Comparison of ENCODE assay signal across 27 cellular contexts in the genomic region with DNA sequence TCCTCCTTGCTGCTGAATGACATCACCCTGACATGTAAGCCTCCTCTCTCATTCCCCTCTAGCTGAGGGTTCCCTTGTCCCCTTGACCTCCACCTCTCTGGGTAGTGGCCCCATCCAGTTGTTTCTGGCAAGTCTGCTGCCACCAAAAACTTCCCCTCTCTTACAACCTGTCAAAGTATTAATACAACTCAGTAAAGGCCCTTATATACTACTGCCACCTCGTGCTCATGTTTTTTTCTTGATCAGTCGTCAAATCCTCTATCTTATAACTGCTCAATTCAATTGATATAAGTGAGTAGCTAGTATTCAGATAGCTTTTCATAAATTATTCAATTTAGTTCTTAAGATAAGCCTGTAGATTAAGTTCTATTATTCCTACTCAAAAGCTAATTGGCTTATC.
A peak's percentile ranks its signal among the peaks of the same experiment; 100 is the strongest.
DNase-seq lines count a peak whose midpoint lies in the region; ATAC-seq and TF ChIP-seq lines count a peak whose summit lies in the region.
"Had no signal": no experiment of that assay in that cellular context is flagged by ENCODE, and none has a peak within 500 bp of the region (broad histone marks: within the 10 kb centered on the region; RNA-seq: fewer than 3 reads in every experiment).

No MANE protein-coding gene starts in this region.

- peak; percentile 24 for TF ChIP-seq CTCF in GM13977 (IDR thresholded peaks at IDR 0.05; ENCODE audit: extremely low read depth, insufficient read depth, missing control alignments)
- TF ChIP-seq CTCF in OCI-LY3 (IDR thresholded peaks at IDR 0.05; ENCODE audit: low read depth, low read length) = peak; percentile 73
- TF ChIP-seq CTCF in RWPE1 (conservative IDR thresholded peaks at IDR 0.05; ENCODE audit: low read depth) = no peak

- no peak overlapping the region for H3K9ac ChIP-seq in OCI-LY3 (ENCODE audit: low read length)
- H3K9ac ChIP-seq: KMS-11 had no signal

- no peaks in the 10 kb centered on the region for H3K4me1 Mint-ChIP-seq in activated naive CD8-positive, alpha-beta T cell treated with anti-CD3 and anti-CD28 coated beads for 36 hours
- H3K4me1 Mint-ChIP-seq: activated CD4-positive, alpha-beta memory T cell treated with anti-CD3 and anti-CD28 coated beads, Interleukin-2, amount 10 ng/mL, durations not matched to agents 7 days and 5 days; activated naive CD8-positive, alpha-beta T cell treated with anti-CD3 and anti-CD28 coated beads, Interleukin-2, amount 10 ng/mL, durations not matched to agents 7 days and 5 days; nephron had no signal

- H3K27ac ChIP-seq in OCI-LY3 (ENCODE audit: low read length) (no peak overlapping the region), urinary bladder (ENCODE audit: low read depth) (peak overlapping the region; percentile 38), RWPE1 (no peak overlapping the region)
- H3K27ac ChIP-seq: gastroesophageal sphincter, KMS-11, ovary, thoracic aorta had no signal

- H3K4me3 ChIP-seq in OCI-LY3 (ENCODE audit: low read length) (no peak overlapping the region), urinary bladder (ENCODE audit: low read depth, low read length) (no peak overlapping the region)
- H3K4me3 ChIP-seq: gastroesophageal sphincter, ovary, thoracic aorta had no signal

- H3K9me3 Mint-ChIP-seq in activated naive CD8-positive, alpha-beta T cell treated with anti-CD3 and anti-CD28 coated beads for 36 hours = no peaks in the 10 kb centered on the region
- H3K9me3 Mint-ChIP-seq: activated CD4-positive, alpha-beta memory T cell treated with anti-CD3 and anti-CD28 coated beads, Interleukin-2, amount 10 ng/mL, durations not matched to agents 7 days and 5 days; activated naive CD8-positive, alpha-beta T cell treated with anti-CD3 and anti-CD28 coated beads, Interleukin-2, amount 10 ng/mL, durations not matched to agents 7 days and 5 days; dendritic cell treated with granulocyte-macrophage colony-stimulating factor and Interleukin-4, amounts not matched to agents 40 ng/mL and 50 ng/mL, for 4 days; nephron had no signal

- POLR2A ChIA-PET in RWPE1 (lab: Yijun Ruan, JAX; ENCODE audit: low non-redundant PET) = no interaction called here

- DNase-seq in GM13977 (ENCODE audit: low spot score) = no peak
- no peak for DNase-seq in activated naive CD8-positive, alpha-beta T cell treated with anti-CD3 and anti-CD28 coated beads for 36 hours
- DNase-seq in GM19238 (ENCODE audit: insufficient read length, low spot score) = no peak
- DNase-seq in RWPE1 (ENCODE audit: low spot score) = no peak
- DNase-seq: activated CD4-positive, alpha-beta memory T cell treated with anti-CD3 and anti-CD28 coated beads, Interleukin-2, amount 10 ng/mL, durations not matched to agents 7 days and 5 days; activated effector memory CD4-positive, alpha-beta T cell treated with Interleukin-2 at 50 U/mL for 16 hours; activated naive CD8-positive, alpha-beta T cell treated with anti-CD3 and anti-CD28 coated beads, Interleukin-2, amount 10 ng/mL, durations not matched to agents 7 days and 5 days; activated T-cell treated with anti-CD3 and anti-CD28 coated beads for 4 hours; central memory CD4-positive, alpha-beta T cell; left ventricle myocardium superior; NCI-H146; NCI-H2171 treated with DMSO at 0.1 percent for 48 hours; NCI-H69; OCI-M1; ovary; SHP77; stimulated activated naive CD4-positive, alpha-beta T cell treated with Interleukin-2 at 50 U/mL for 16 hours; SW 1271 had no signal

- H3K36me3 ChIP-seq in OCI-LY3 (replicated peaks; ENCODE audit: low read depth, low read length) (no peaks in the 10 kb centered on the region), urinary bladder (ENCODE audit: insufficient read depth) (no peaks in the 10 kb centered on the region)
- H3K36me3 ChIP-seq: gastroesophageal sphincter, ovary, thoracic aorta had no signal

- no peak overlapping the region for H3K27ac Mint-ChIP-seq in activated naive CD8-positive, alpha-beta T cell treated with anti-CD3 and anti-CD28 coated beads for 36 hours
- H3K27ac Mint-ChIP-seq: activated CD4-positive, alpha-beta memory T cell treated with anti-CD3 and anti-CD28 coated beads, Interleukin-2, amount 10 ng/mL, durations not matched to agents 7 days and 5 days; activated naive CD8-positive, alpha-beta T cell treated with anti-CD3 and anti-CD28 coated beads, Interleukin-2, amount 10 ng/mL, durations not matched to agents 7 days and 5 days; dendritic cell treated with granulocyte-macrophage colony-stimulating factor and Interleukin-4, amounts not matched to agents 40 ng/mL and 50 ng/mL, for 4 days; nephron had no signal

- CTCF ChIA-PET in RWPE1 (lab: Yijun Ruan, JAX) = interaction anchor here (0.6 kb wide), 1 partner anchor 369 kb away, joined by 3 read pairs; no protein-coding TSS in a partner anchor

- peak overlapping the region; percentile 9 for H3K4me2 ChIP-seq in OCI-LY3 (ENCODE audit: low read length)
- H3K4me2 ChIP-seq: KMS-11 had no signal

- no peaks in the 10 kb centered on the region for H4K20me1 ChIP-seq in OCI-LY3 (ENCODE audit: insufficient read depth, low read length)

- no peaks in the 10 kb centered on the region for H3K79me2 ChIP-seq in OCI-LY3 (ENCODE audit: low read length)

- no peak overlapping the region for H2AFZ ChIP-seq in OCI-LY3 (ENCODE audit: low read depth, low read length)

- no peaks in the 10 kb centered on the region for H3K27me3 ChIP-seq in OCI-LY3 (ENCODE audit: low read depth, low read length)
- H3K27me3 ChIP-seq: gastroesophageal sphincter, ovary had no signal

- peaks cover 70% of the 10 kb centered on the region for H3K4me1 ChIP-seq in OCI-LY3 (ENCODE audit: low read length)
- H3K4me1 ChIP-seq in urinary bladder (ENCODE audit: insufficient read depth) = no peaks in the 10 kb centered on the region
- H3K4me1 ChIP-seq: gastroesophageal sphincter had no signal

- 97% methylated on average over 2 of the region's 2 CpGs for WGBS in urinary bladder

- H3K9me3 ChIP-seq in OCI-LY3 (ENCODE audit: insufficient read depth, low read length) = no peaks in the 10 kb centered on the region
- H3K9me3 ChIP-seq: gastroesophageal sphincter, ovary, thoracic aorta had no signal

- H3K4me3 Mint-ChIP-seq in activated naive CD8-positive, alpha-beta T cell treated with anti-CD3 and anti-CD28 coated beads for 36 hours = no peak overlapping the region
- H3K4me3 Mint-ChIP-seq: activated CD4-positive, alpha-beta memory T cell treated with anti-CD3 and anti-CD28 coated beads, Interleukin-2, amount 10 ng/mL, durations not matched to agents 7 days and 5 days; activated naive CD8-positive, alpha-beta T cell treated with anti-CD3 and anti-CD28 coated beads, Interleukin-2, amount 10 ng/mL, durations not matched to agents 7 days and 5 days; dendritic cell treated with granulocyte-macrophage colony-stimulating factor and Interleukin-4, amounts not matched to agents 40 ng/mL and 50 ng/mL, for 4 days; nephron had no signal

- peak; percentile 50 for ATAC-seq in HG02588 (IDR thresholded peaks at IDR 0.05; ENCODE audit: unreplicated experiment)
- ATAC-seq: activated CD4-positive, CD25-positive, alpha-beta regulatory T cell treated with anti-CD3 and anti-CD28 coated beads, Interleukin-2, amount 50 U/mL, for 24 hours; gastroesophageal sphincter; left ventricle myocardium superior had no signal

- H3K27me3 Mint-ChIP-seq in activated naive CD8-positive, alpha-beta T cell treated with anti-CD3 and anti-CD28 coated beads for 36 hours = no peaks in the 10 kb centered on the region
- H3K27me3 Mint-ChIP-seq: dendritic cell treated with granulocyte-macrophage colony-stimulating factor and Interleukin-4, amounts not matched to agents 40 ng/mL and 50 ng/mL, for 4 days had no signal

- H3K36me3 Mint-ChIP-seq in activated naive CD8-positive, alpha-beta T cell treated with anti-CD3 and anti-CD28 coated beads for 36 hours = no peaks in the 10 kb centered on the region
- H3K36me3 Mint-ChIP-seq: activated naive CD8-positive, alpha-beta T cell treated with anti-CD3 and anti-CD28 coated beads, Interleukin-2, amount 10 ng/mL, durations not matched to agents 7 days and 5 days had no signal

- in situ Hi-C loops in GM13977 (cut with MboI; ENCODE audit: low pct_unique_long_range_greater_than_20kb, low sequenced_read_pairs, unreplicated experiment) = loop anchor here (5.0 kb wide), 1 partner anchor 41 kb away; no protein-coding TSS in a partner anchor
